ENCODE assay signal across 1 cellular context in the genomic region with DNA sequence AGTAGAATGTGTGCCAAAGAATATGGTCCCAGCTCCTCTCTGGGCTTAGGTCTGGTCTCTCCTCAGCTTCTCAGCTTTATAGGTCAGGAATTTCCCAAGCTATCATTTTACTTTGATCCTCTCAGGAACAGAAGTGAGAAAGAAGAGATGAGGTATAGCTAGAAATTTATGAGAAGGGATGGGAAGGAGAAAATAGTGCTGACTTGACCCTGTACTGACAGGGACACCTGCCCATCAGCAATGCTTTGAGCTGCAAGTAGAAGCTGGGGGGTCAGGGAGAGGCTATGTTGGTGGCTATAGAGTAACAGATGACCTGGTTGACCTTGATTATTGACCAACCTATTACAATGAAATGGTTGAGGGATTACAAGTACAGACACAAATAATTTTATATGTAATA.
TF ChIP-seq lines count a peak whose summit lies in the region.

No MANE protein-coding gene starts in this region.

TF ChIP-seq in SK-N-SH, 30 proteins besides CTCF, POLR2A, EP300 and RAD21 (continued from another document):
- TF ChIP-seq, protein P1, sequence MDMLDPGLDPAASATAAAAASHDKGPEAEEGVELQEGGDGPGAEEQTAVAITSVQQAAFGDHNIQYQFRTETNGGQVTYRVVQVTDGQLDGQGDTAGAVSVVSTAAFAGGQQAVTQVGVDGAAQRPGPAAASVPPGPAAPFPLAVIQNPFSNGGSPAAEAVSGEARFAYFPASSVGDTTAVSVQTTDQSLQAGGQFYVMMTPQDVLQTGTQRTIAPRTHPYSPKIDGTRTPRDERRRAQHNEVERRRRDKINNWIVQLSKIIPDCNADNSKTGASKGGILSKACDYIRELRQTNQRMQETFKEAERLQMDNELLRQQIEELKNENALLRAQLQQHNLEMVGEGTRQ (IDR thresholded peaks at IDR 0.05; ENCODE audit: borderline replicate concordance, low read depth, low read length), result no peak
- TF ChIP-seq JUND (IDR thresholded peaks at IDR 0.05), result no peak
- no peak for TF ChIP-seq RFX5 (IDR thresholded peaks at IDR 0.05; ENCODE audit: low read length)
- no peak for TF ChIP-seq FOSL2 (IDR thresholded peaks at IDR 0.05; ENCODE audit: borderline replicate concordance, low read depth)
- TF ChIP-seq TEAD4 (IDR thresholded peaks at IDR 0.05; ENCODE audit: borderline replicate concordance, insufficient read depth), result no peak
- TF ChIP-seq, protein P2, sequence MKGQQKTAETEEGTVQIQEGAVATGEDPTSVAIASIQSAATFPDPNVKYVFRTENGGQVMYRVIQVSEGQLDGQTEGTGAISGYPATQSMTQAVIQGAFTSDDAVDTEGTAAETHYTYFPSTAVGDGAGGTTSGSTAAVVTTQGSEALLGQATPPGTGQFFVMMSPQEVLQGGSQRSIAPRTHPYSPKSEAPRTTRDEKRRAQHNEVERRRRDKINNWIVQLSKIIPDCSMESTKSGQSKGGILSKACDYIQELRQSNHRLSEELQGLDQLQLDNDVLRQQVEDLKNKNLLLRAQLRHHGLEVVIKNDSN (IDR thresholded peaks at IDR 0.05; ENCODE audit: borderline replicate concordance, low read depth), result no peak
- TF ChIP-seq, protein P3, sequence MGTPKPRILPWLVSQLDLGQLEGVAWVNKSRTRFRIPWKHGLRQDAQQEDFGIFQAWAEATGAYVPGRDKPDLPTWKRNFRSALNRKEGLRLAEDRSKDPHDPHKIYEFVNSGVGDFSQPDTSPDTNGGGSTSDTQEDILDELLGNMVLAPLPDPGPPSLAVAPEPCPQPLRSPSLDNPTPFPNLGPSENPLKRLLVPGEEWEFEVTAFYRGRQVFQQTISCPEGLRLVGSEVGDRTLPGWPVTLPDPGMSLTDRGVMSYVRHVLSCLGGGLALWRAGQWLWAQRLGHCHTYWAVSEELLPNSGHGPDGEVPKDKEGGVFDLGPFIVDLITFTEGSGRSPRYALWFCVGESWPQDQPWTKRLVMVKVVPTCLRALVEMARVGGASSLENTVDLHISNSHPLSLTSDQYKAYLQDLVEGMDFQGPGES (IDR thresholded peaks at IDR 0.05; ENCODE audit: low read depth, low read length), result no peak
- no peak for TF ChIP-seq FOXJ3 (CRISPR knock-in tag; IDR thresholded peaks at IDR 0.05)
